1 cellular context compared by ENCODE assay signal in genomic region chr2:197938555-197938954, GRCh38.
TF ChIP-seq lines count a peak whose summit lies in the region.

No MANE protein-coding gene starts in this region.

TF ChIP-seq in K562, 482 proteins besides CTCF, POLR2A, EP300 and RAD21 (continued from another document):
- TF ChIP-seq RCOR1 (IDR thresholded peaks at IDR 0.05; ENCODE audit: borderline replicate concordance in 1 of 2, low read depth in 2 of 2, low read length in 2 of 2) (peak in 1 of 2 experiments; percentile 25; a peak in 1 of 4 replicates), TCF3 (CRISPR knock-in tag; IDR thresholded peaks at IDR 0.05) (peak; percentile 39), NCOR1 (IDR thresholded peaks at IDR 0.05) (peak; percentile 23; the same call in 1 of the 2 replicates), SOX6 (IDR thresholded peaks at IDR 0.05) (0 out of 2 replicates have a peak, but pooled peaks have one; percentile 15), GABPB2 (CRISPR knock-in tag; conservative IDR thresholded peaks at IDR 0.05) (no peak), SMARCA4 (IDR thresholded peaks at IDR 0.05) (peak; percentile 34; the same call in 1 of the 2 replicates), ESRRA (IDR thresholded peaks at IDR 0.05; ENCODE audit: borderline replicate concordance, low read depth) (peak; percentile 56; the same call in 1 of the 2 replicates), ID3 (CRISPR knock-in tag; IDR thresholded peaks at IDR 0.05) (no peak), ID3 (tag; IDR thresholded peaks at IDR 0.05) (no peak), TEAD1 (CRISPR knock-in tag; IDR thresholded peaks at IDR 0.05) (0 out of 4 replicates have a peak, but pooled peaks of 1 of the 2 experiments have one; percentile 28), JUND (IDR thresholded peaks at IDR 0.05; ENCODE audit: borderline replicate concordance, low read depth, low read length) (peak; percentile 37; the same call in 1 of the 2 replicates), JUND (tag; IDR thresholded peaks at IDR 0.05; ENCODE audit: borderline replicate concordance, low read depth, low read length) (no peak; the same call in 2 of the 3 replicates), FOSL1 (tag; conservative IDR thresholded peaks at IDR 0.05) (peak; percentile 87), DACH1 (IDR thresholded peaks at IDR 0.05; ENCODE audit: partially characterized antibody) (peak; percentile 35)
